ENCODE assay signal across 8 cellular contexts in the genomic region with DNA sequence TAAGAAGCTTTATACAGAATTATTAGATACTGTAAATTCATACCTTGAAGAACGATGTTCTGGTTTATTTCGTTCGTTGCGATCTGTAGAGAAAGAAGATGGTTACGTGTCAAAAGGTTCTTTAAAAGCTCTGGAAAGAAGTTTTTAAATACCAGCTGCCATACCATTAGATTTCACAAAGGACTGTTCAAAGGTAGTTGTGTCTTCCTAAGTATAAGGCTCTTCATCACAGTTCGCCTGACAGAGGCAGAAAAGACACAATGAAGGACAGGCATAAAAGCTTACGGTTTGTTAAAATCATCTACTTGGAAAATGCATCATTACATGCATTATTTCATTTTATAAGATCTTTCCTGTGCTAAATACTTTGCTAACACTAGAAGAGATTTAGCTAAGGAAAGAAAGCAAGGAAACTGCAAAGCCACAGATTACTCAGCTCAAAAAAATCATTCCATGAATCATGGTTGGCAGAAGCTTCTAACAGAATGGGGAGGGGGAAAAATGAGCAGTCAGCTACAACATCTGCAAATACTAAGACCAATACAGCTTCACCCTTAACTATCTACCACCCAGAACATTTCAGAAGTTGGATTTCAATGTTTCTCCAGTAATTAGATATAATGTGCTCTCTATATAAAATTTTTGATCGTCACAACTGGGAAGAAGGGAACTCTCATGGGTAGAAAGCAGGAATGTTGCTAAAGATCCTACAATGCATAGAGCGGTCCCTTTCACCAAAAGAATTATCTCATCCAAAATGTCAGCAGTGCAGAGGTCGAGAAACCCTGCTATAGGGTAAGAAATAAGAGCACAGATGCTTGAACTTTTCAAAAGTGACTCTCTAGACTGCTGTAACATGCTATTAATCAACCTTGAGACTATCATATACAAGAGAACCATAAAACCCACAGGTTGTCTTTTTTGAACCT. TPM values are rescaled to one million over a fixed set of nuclear protein-coding genes. Genes with fewer than 3 reads are reported as not detected.
DNase-seq lines count a peak whose midpoint lies in the region; ATAC-seq and TF ChIP-seq lines count a peak whose summit lies in the region.
"Had no signal": no experiment of that assay in that cellular context is flagged by ENCODE, and none has a peak within 500 bp of the region (broad histone marks: within the 10 kb centered on the region; RNA-seq: fewer than 3 reads in every experiment).

No MANE protein-coding gene starts in this region.

- no peaks in the 10 kb centered on the region for H3K36me3 Mint-ChIP-seq in stimulated activated effector memory CD8-positive, alpha-beta T cell treated with anti-CD3 and anti-CD28 coated beads, Interleukin-12 subunit alpha, Interleukin-12 subunit beta, amount 100 ng/mL, for 72 hours
- H3K36me3 Mint-ChIP-seq in activated T-helper 2 cell treated with anti-CD3 and anti-CD28 coated beads, Interferon-gamma antibody, Interleukin-2, Interleukin-4, amounts not matched to agents 10 μg/mL and 5 μg/mL and 100 μg/mL, durations not matched to agents 14 hours and 24 hours and 36 hours (ENCODE audit: low read depth), result no peaks in the 10 kb centered on the region
- H3K36me3 Mint-ChIP-seq: naive B cell had no signal

- H3K9me3 ChIP-seq in PC-3 (ENCODE audit: low read length) (no peaks in the 10 kb centered on the region), muscle layer of colon (ENCODE audit: low read length) (no peaks in the 10 kb centered on the region), aorta (ENCODE audit: control insufficient read depth, low read length) (no peaks in the 10 kb centered on the region)

- peak; percentile 77 for ATAC-seq in PC-3
- ATAC-seq in aorta (ENCODE audit: low FRiP score), result peak; percentile 87
- ATAC-seq in stimulated activated effector memory CD8-positive, alpha-beta T cell treated with anti-CD3 and anti-CD28 coated beads, Interleukin-12 subunit alpha, Interleukin-12 subunit beta, amount 100 ng/mL, for 72 hours, result no peak

- H3K27ac ChIP-seq in PC-3 (ENCODE audit: low read length) (peak overlapping the region; percentile 52), muscle layer of colon (ENCODE audit: low read depth, low read length) (peak overlapping the region; percentile 19), aorta (ENCODE audit: low read depth in 1 of 2, low read length in 2 of 2) (peak overlapping the region; percentile 57 to 68)

- POLR2A ChIA-PET in PC-3 (lab: Charles Lee; ENCODE audit: unreplicated experiment), result no interaction called here

- DNase-seq in PC-3 (peak; percentile 80), fibroblast of gingiva (ENCODE audit: low read depth) (peak; percentile 85), aorta (no peak)
- DNase-seq in stimulated activated effector memory CD8-positive, alpha-beta T cell treated with anti-CD3 and anti-CD28 coated beads, Interleukin-12 subunit alpha, Interleukin-12 subunit beta, amount 100 ng/mL, for 72 hours (ENCODE audit: low spot score in 2 of 2), result no peak
- DNase-seq in activated T-helper 2 cell treated with anti-CD3 and anti-CD28 coated beads, Interferon-gamma antibody, Interleukin-2, Interleukin-4, amounts not matched to agents 10 μg/mL and 5 μg/mL and 100 μg/mL, durations not matched to agents 14 hours and 24 hours and 36 hours (ENCODE audit: low spot score), result no peak
- no peak for DNase-seq in activated T-cell treated with anti-CD3 and anti-CD28 coated beads, Interleukin-2, amount 50 U/mL, for 1 hour
- DNase-seq: naive B cell had no signal

- H3K36me3 ChIP-seq in PC-3 (ENCODE audit: low read depth, low read length) (no peaks in the 10 kb centered on the region), muscle layer of colon (ENCODE audit: insufficient read depth, low read length) (no peaks in the 10 kb centered on the region), aorta (ENCODE audit: control insufficient read depth in 1 of 2, insufficient read depth in 2 of 2, low read length in 1 of 2) (no peaks in the 10 kb centered on the region)

- TF ChIP-seq CTCF in PC-3 (conservative IDR thresholded peaks at IDR 0.05; ENCODE audit: low read depth, low read length), result no peak

- peaks cover 37% of the 10 kb centered on the region for H3K4me1 ChIP-seq in PC-3 (ENCODE audit: insufficient read depth, low read length)
- H3K4me1 ChIP-seq in muscle layer of colon (ENCODE audit: insufficient read depth, low read length), result peaks cover 34% of the 10 kb centered on the region
- H3K4me1 ChIP-seq in aorta (ENCODE audit: control insufficient read depth in 1 of 2, insufficient read depth in 2 of 2, low read length in 2 of 2), result peaks cover 3% of the 10 kb centered on the region in 2 donors

- intact Hi-C loops in PC-3 (cut with micrococcal nuclease), result loop anchor here (5.0 kb wide), 1 partner anchor 59 kb away; no protein-coding TSS in a partner anchor
- intact Hi-C loops in aorta (cut with DNase I), result loop anchor here (5.0 kb wide), 2 partner anchors 96 to 101 kb away; a partner anchor contains a TSS
- intact Hi-C loops in activated T-helper 2 cell treated with anti-CD3 and anti-CD28 coated beads, Interferon-gamma antibody, Interleukin-2, Interleukin-4, amounts not matched to agents 10 μg/mL and 5 μg/mL and 100 μg/mL, durations not matched to agents 14 hours and 24 hours and 36 hours (cut with micrococcal nuclease), result no loop called here

- no peaks in the 10 kb centered on the region for H3K9me3 Mint-ChIP-seq in stimulated activated effector memory CD8-positive, alpha-beta T cell treated with anti-CD3 and anti-CD28 coated beads, Interleukin-12 subunit alpha, Interleukin-12 subunit beta, amount 100 ng/mL, for 72 hours
- no peaks in the 10 kb centered on the region for H3K9me3 Mint-ChIP-seq in activated T-helper 2 cell treated with anti-CD3 and anti-CD28 coated beads, Interferon-gamma antibody, Interleukin-2, Interleukin-4, amounts not matched to agents 10 μg/mL and 5 μg/mL and 100 μg/mL, durations not matched to agents 14 hours and 24 hours and 36 hours

- 6 to 8% methylated on average over 10 of the region's 10 CpGs for WGBS in aorta, 2 donors

- H3K4me3 ChIP-seq in PC-3 (ENCODE audit: low read length) (peak overlapping the region; percentile 40; the same call in 1 of the 2 replicates), muscle layer of colon (ENCODE audit: low read depth in 1 of 2, low read length in 2 of 2) (peak overlapping the region in 1 of 2 donors; percentile 20), aorta (ENCODE audit: low read length in 2 of 2) (peak overlapping the region; percentile 78 to 84)

- H3K9ac ChIP-seq in PC-3 (ENCODE audit: low read length) (no peak overlapping the region), muscle layer of colon (ENCODE audit: low read length) (no peak overlapping the region)

- CTCF ChIA-PET in PC-3 (lab: Charles Lee), result no interaction called here

- no peaks in the 10 kb centered on the region for H3K9me2 ChIP-seq in PC-3 (replicated peaks; ENCODE audit: low read length)

- H3K4me3 Mint-ChIP-seq in stimulated activated effector memory CD8-positive, alpha-beta T cell treated with anti-CD3 and anti-CD28 coated beads, Interleukin-12 subunit alpha, Interleukin-12 subunit beta, amount 100 ng/mL, for 72 hours, result no peak overlapping the region
- no peak overlapping the region for H3K4me3 Mint-ChIP-seq in activated T-helper 2 cell treated with anti-CD3 and anti-CD28 coated beads, Interferon-gamma antibody, Interleukin-2, Interleukin-4, amounts not matched to agents 10 μg/mL and 5 μg/mL and 100 μg/mL, durations not matched to agents 14 hours and 24 hours and 36 hours (ENCODE audit: low read depth)
- H3K4me3 Mint-ChIP-seq: naive B cell had no signal

- H3K27ac Mint-ChIP-seq in stimulated activated effector memory CD8-positive, alpha-beta T cell treated with anti-CD3 and anti-CD28 coated beads, Interleukin-12 subunit alpha, Interleukin-12 subunit beta, amount 100 ng/mL, for 72 hours, result no peak overlapping the region
- H3K27ac Mint-ChIP-seq in activated T-helper 2 cell treated with anti-CD3 and anti-CD28 coated beads, Interferon-gamma antibody, Interleukin-2, Interleukin-4, amounts not matched to agents 10 μg/mL and 5 μg/mL and 100 μg/mL, durations not matched to agents 14 hours and 24 hours and 36 hours, result no peak overlapping the region
- H3K27ac Mint-ChIP-seq: naive B cell had no signal

- H3K4me2 ChIP-seq in PC-3 (ENCODE audit: low read length), result peak overlapping the region; percentile 76

- BruUV-seq in PC-3 (replicated peaks; lab: Mats Ljungman, UMichigan), result no TSS peak

- no peaks in the 10 kb centered on the region for H4K20me1 ChIP-seq in PC-3 (ENCODE audit: low read length)

- H3K27me3 ChIP-seq in PC-3 (ENCODE audit: low read length) (no peaks in the 10 kb centered on the region), muscle layer of colon (ENCODE audit: control insufficient read depth in 1 of 2, insufficient read depth in 2 of 2, low read length in 2 of 2) (no peaks in the 10 kb centered on the region), aorta (ENCODE audit: control insufficient read depth in 1 of 2, insufficient read depth in 2 of 2, low read length in 1 of 2) (no peaks in the 10 kb centered on the region)

- H3K79me2 ChIP-seq in PC-3 (ENCODE audit: low read length), result peaks cover 26% of the 10 kb centered on the region

- no peak overlapping the region for H2AFZ ChIP-seq in PC-3 (ENCODE audit: low read length)

- peaks cover 5% of the 10 kb centered on the region for H3K27me3 Mint-ChIP-seq in activated T-helper 2 cell treated with anti-CD3 and anti-CD28 coated beads, Interferon-gamma antibody, Interleukin-2, Interleukin-4, amounts not matched to agents 10 μg/mL and 5 μg/mL and 100 μg/mL, durations not matched to agents 14 hours and 24 hours and 36 hours (ENCODE audit: low read depth)

- no peaks in the 10 kb centered on the region for H3K4me1 Mint-ChIP-seq in stimulated activated effector memory CD8-positive, alpha-beta T cell treated with anti-CD3 and anti-CD28 coated beads, Interleukin-12 subunit alpha, Interleukin-12 subunit beta, amount 100 ng/mL, for 72 hours
- H3K4me1 Mint-ChIP-seq in activated T-helper 2 cell treated with anti-CD3 and anti-CD28 coated beads, Interferon-gamma antibody, Interleukin-2, Interleukin-4, amounts not matched to agents 10 μg/mL and 5 μg/mL and 100 μg/mL, durations not matched to agents 14 hours and 24 hours and 36 hours (ENCODE audit: low read depth), result no peaks in the 10 kb centered on the region
- H3K4me1 Mint-ChIP-seq: naive B cell had no signal

- H3F3A ChIP-seq in PC-3 (ENCODE audit: low read length, unreplicated experiment), result no peaks in the 10 kb centered on the region

RNA-seq across cellular contexts. Expression of a gene that starts 50.7 kb away (rescaled TPM):
- total RNA-seq in PC-3 (2014; rRNA removed) (not detected in 2 replicates), aorta (not detected)
- polyA plus RNA-seq in aorta, result not detected
- total RNA-seq in activated T-helper 2 cell treated with anti-CD3 and anti-CD28 coated beads, Interferon-gamma antibody, Interleukin-2, Interleukin-4, amounts not matched to agents 10 μg/mL and 5 μg/mL and 100 μg/mL, durations not matched to agents 14 hours and 24 hours and 36 hours, result not detected in 2 replicates

Comparison
In these comparisons a context has a peak if more than half of its experiments do, and no peak if none do; other contexts are left out.
1. DNase-seq: peak in PC-3 (single experiment) and fibroblast of gingiva (single experiment); none in aorta (0 of 2), stimulated activated effector memory CD8-positive, alpha-beta T cell treated with anti-CD3 and anti-CD28 coated beads, Interleukin-12 subunit alpha, Interleukin-12 subunit beta, amount 100 ng/mL, for 72 hours (0 of 2), activated T-helper 2 cell treated with anti-CD3 and anti-CD28 coated beads, Interferon-gamma antibody, Interleukin-2, Interleukin-4, amounts not matched to agents 10 μg/mL and 5 μg/mL and 100 μg/mL, durations not matched to agents 14 hours and 24 hours and 36 hours (single experiment) and activated T-cell treated with anti-CD3 and anti-CD28 coated beads, Interleukin-2, amount 50 U/mL, for 1 hour (single experiment).
2. Peak in every context shown above with its lines, with median percentiles within 50 percentile points of each other: H3K27ac ChIP-seq.